ENCODE assay signal across 22 cellular contexts in genomic region chr7:47132471-47132870, GRCh38.
"Had no signal": no experiment of that assay in that cellular context is flagged by ENCODE, and none has a peak within 500 bp of the region (broad histone marks: within the 10 kb centered on the region; RNA-seq: fewer than 3 reads in every experiment).

No MANE protein-coding gene starts in this region.

- H3K36me3 ChIP-seq: cardiac muscle cell, lower lobe of right lung, upper lobe of left lung had no signal

- H3K4me2 ChIP-seq: smooth muscle cell had no signal

- H3K4me3 Mint-ChIP-seq: activated naive CD8-positive, alpha-beta T cell treated with anti-CD3 and anti-CD28 coated beads for 36 hours; activated T-cell treated with anti-CD3 and anti-CD28 coated beads, Interleukin-2, amount 50 U/mL, for 4 hours; endodermal cell; naive B cell; stimulated activated naive B cell treated with anti-CD40 and anti-IgM and Interleukin-4, amounts not matched to agents 10 μg/mL and 1 μg/mL and 100 μg/mL, for 72 hours; WTC11 had no signal

- DNase-seq: activated CD8-positive, alpha-beta memory T cell treated with anti-CD3 and anti-CD28 coated beads for 24 hours; activated CD8-positive, alpha-beta memory T cell treated with anti-CD3 and anti-CD28 coated beads, Interleukin-2, amount 50 U/mL, for 4 hours; activated naive CD4-positive, alpha-beta T cell; activated naive CD8-positive, alpha-beta T cell treated with anti-CD3 and anti-CD28 coated beads for 36 hours; activated T-cell treated with anti-CD3 and anti-CD28 coated beads, Interleukin-2, amount 50 U/mL, for 4 hours; amniotic stem cell; cortex of kidney; endodermal cell; kidney; lower lobe of right lung; mesendoderm; mucosa of descending colon; naive B cell; stimulated activated CD4-positive, alpha-beta T cell treated with anti-CD3 and anti-CD28 coated beads, Interleukin-15, amount 100 ng/mL, for 24 hours; stimulated activated naive B cell treated with anti-CD40 and anti-IgM and Interleukin-4, amounts not matched to agents 10 μg/mL and 1 μg/mL and 100 μg/mL, for 72 hours; T-helper 9 cell; upper lobe of left lung had no signal

- H3K4me1 ChIP-seq: lower lobe of right lung, upper lobe of left lung had no signal

- H3K9me3 Mint-ChIP-seq: activated naive CD8-positive, alpha-beta T cell treated with anti-CD3 and anti-CD28 coated beads for 36 hours; activated T-cell treated with anti-CD3 and anti-CD28 coated beads, Interleukin-2, amount 50 U/mL, for 4 hours; activated T-helper 2 cell treated with anti-CD3 and anti-CD28 coated beads, Interferon-gamma antibody, Interleukin-2, Interleukin-4, amounts not matched to agents 10 μg/mL and 5 μg/mL and 100 μg/mL, durations not matched to agents 14 hours and 24 hours and 36 hours; endodermal cell; stimulated activated naive B cell treated with anti-CD40 and anti-IgM and Interleukin-4, amounts not matched to agents 10 μg/mL and 1 μg/mL and 100 μg/mL, for 72 hours; WTC11 had no signal

- H3K27ac ChIP-seq: cardiac muscle cell, epithelial cell of prostate, lower lobe of right lung, upper lobe of left lung had no signal

- H3K36me3 Mint-ChIP-seq: activated naive CD8-positive, alpha-beta T cell treated with anti-CD3 and anti-CD28 coated beads for 36 hours; naive B cell; stimulated activated naive B cell treated with anti-CD40 and anti-IgM and Interleukin-4, amounts not matched to agents 10 μg/mL and 1 μg/mL and 100 μg/mL, for 72 hours; WTC11 had no signal

- H3K4me3 ChIP-seq: cardiac muscle cell, lower lobe of right lung, mucosa of descending colon, smooth muscle cell, upper lobe of left lung had no signal

- H3K27ac Mint-ChIP-seq: activated naive CD8-positive, alpha-beta T cell treated with anti-CD3 and anti-CD28 coated beads for 36 hours; activated T-helper 2 cell treated with anti-CD3 and anti-CD28 coated beads, Interferon-gamma antibody, Interleukin-2, Interleukin-4, amounts not matched to agents 10 μg/mL and 5 μg/mL and 100 μg/mL, durations not matched to agents 14 hours and 24 hours and 36 hours; endodermal cell; naive B cell; stimulated activated naive B cell treated with anti-CD40 and anti-IgM and Interleukin-4, amounts not matched to agents 10 μg/mL and 1 μg/mL and 100 μg/mL, for 72 hours; WTC11 had no signal

- H3K27me3 ChIP-seq: cardiac muscle cell, upper lobe of left lung had no signal

- H3K9me3 ChIP-seq: lower lobe of right lung, mucosa of descending colon, upper lobe of left lung had no signal

- H3K4me1 Mint-ChIP-seq: activated naive CD8-positive, alpha-beta T cell treated with anti-CD3 and anti-CD28 coated beads for 36 hours; endodermal cell; stimulated activated naive B cell treated with anti-CD40 and anti-IgM and Interleukin-4, amounts not matched to agents 10 μg/mL and 1 μg/mL and 100 μg/mL, for 72 hours; WTC11 had no signal
